ENCODE assay signal across 19 cellular contexts in the genomic region with DNA sequence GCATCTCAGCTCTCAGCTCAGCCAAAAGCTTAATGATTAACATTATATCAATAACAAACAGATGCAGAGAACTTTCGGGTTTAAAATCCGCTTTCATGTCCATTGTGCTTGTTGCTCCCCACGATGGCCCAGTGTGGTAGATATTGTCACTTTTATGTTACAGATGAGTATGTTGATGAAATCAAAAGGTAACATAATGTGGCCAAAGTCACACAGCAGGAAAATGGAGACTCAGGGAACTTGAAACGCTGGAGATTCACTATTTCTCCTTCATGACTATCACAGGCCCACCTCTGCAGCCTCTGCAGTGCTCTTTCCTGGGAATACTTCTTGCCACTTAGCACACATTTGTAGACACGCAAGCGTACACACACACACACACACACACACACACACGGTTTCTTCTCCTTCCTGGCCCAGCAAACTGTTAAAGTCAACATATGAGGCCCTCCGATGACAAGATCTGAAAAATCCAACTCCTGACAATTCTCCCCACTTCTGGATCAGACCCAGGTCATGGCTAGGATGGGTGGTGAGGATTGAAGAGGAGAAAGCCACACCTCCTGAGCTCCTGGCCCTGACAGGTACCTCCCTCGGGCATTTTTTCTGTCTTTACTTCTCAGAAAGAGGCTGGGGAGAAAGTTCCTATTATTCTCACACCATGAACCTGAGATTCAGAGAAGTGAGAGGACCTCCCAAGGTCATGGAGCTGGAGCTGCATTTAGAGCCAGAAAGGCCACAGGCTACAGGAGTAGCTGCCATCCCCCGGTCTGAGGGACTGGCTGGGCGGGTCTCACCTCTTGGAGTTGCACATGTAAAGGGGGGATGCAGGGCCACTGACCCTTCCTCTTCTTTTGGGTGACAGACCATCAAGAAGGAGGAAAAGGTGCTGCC. TPM values are rescaled to one million over a fixed set of nuclear protein-coding genes. Genes with fewer than 3 reads are reported as not detected.
DNase-seq lines count a peak whose midpoint lies in the region; ATAC-seq, FAIRE-seq and TF ChIP-seq lines count a peak whose summit lies in the region.
"Had no signal": no experiment of that assay in that cellular context is flagged by ENCODE, and none has a peak within 500 bp of the region (broad histone marks: within the 10 kb centered on the region; RNA-seq: fewer than 3 reads in every experiment).

No MANE protein-coding gene starts in this region.

- H4K20me1 ChIP-seq in K562 (replicated peaks; ENCODE audit: control insufficient read depth, insufficient read depth, low read length) = no peaks in the 10 kb centered on the region
- H4K20me1 ChIP-seq: BLaER1 had no signal

- H3K9me3 ChIP-seq in K562 (replicated peaks; ENCODE audit: control insufficient read depth, insufficient read depth, low read depth, low read length) (no peaks in the 10 kb centered on the region), testis (no peaks in the 10 kb centered on the region)
- H3K9me3 ChIP-seq: BLaER1 had no signal

- no TSS peak for BruUV-seq in K562 (replicated peaks; lab: Mats Ljungman, UMichigan)

- peak; percentile 78 for DNase-seq in DMS53 treated with DMSO at 0.1 percent for 48 hours (lab: John Stamatoyannopoulos, UW; ENCODE audit: unreplicated experiment)
- DNase-seq in K562 (ENCODE audit: extremely low read depth in 1 of 4, low spot score in 3 of 4) = no peak
- DNase-seq in iPS-NIHi7 (ENCODE audit: extremely low spot score) = peak; percentile 9
- no peak for DNase-seq in progenitor cell of endocrine pancreas (ENCODE audit: low spot score, unreplicated experiment)
- DNase-seq in testis = no peak
- DNase-seq in activated CD4-positive, alpha-beta memory T cell treated with anti-CD3 and anti-CD28 coated beads, Interleukin-2, amount 10 ng/mL, durations not matched to agents 7 days and 5 days = no peak
- no peak for DNase-seq in activated T-cell treated with anti-CD3 and anti-CD28 coated beads, Interleukin-2, amount 50 U/mL, for 1 hour
- DNase-seq: DMS153, GOT3, NCI-H1048, NCI-H1436 treated with DMSO at 0.1 percent for 48 hours, NCI-H2081, NCI-H510A, NCI-H774, RPMI8226, SIG-M5 had no signal

- H3K4me1 ChIP-seq in K562 (replicated peaks in 1 of 2; ENCODE audit: control insufficient read depth in 2 of 2, insufficient read depth in 2 of 2, low read length in 2 of 2) = peaks cover 18 to 21% of the 10 kb centered on the region in 2 experiments
- peaks cover 8% of the 10 kb centered on the region for H3K4me1 ChIP-seq in testis

- peaks cover 35% of the 10 kb centered on the region for H3K4me1 Mint-ChIP-seq in progenitor cell of endocrine pancreas (ENCODE audit: low read depth)
- peaks cover 2% of the 10 kb centered on the region for H3K4me1 Mint-ChIP-seq in activated CD4-positive, alpha-beta memory T cell treated with anti-CD3 and anti-CD28 coated beads, Interleukin-2, amount 10 ng/mL, durations not matched to agents 7 days and 5 days

- CTCF ChIA-PET in K562 (lab: Yijun Ruan, JAX; ENCODE audit: low intra/inter-chr PET ratio) = no interaction called here
- CTCF ChIA-PET in activated CD4-positive, alpha-beta memory T cell treated with anti-CD3 and anti-CD28 coated beads, Interleukin-2, amount 10 ng/mL, durations not matched to agents 7 days and 5 days (lab: Charles Lee) = no interaction called here

- TF ChIP-seq EP300 in K562 (IDR thresholded peaks at IDR 0.05; ENCODE audit: low read length) = no peak

- no peak for ATAC-seq in K562
- ATAC-seq in HG02852 (IDR thresholded peaks at IDR 0.05; ENCODE audit: unreplicated experiment) = no peak

- no peaks in the 10 kb centered on the region for H3K36me3 Mint-ChIP-seq in progenitor cell of endocrine pancreas (ENCODE audit: insufficient read depth)
- H3K36me3 Mint-ChIP-seq in activated CD4-positive, alpha-beta memory T cell treated with anti-CD3 and anti-CD28 coated beads, Interleukin-2, amount 10 ng/mL, durations not matched to agents 7 days and 5 days (ENCODE audit: low read depth) = no peaks in the 10 kb centered on the region

- TF ChIP-seq CTCF in K562 (IDR thresholded peaks at IDR 0.05 in 2 of 3, conservative IDR thresholded peaks at IDR 0.05 in 1 of 3; ENCODE audit: insufficient read depth in 2 of 3, low read depth in 1 of 3, low read length in 3 of 3) (no peak), progenitor cell of endocrine pancreas (IDR thresholded peaks at IDR 0.05; ENCODE audit: unreplicated experiment) (no peak), testis (IDR thresholded peaks at IDR 0.05) (no peak)

- H3K9ac ChIP-seq in K562 (ENCODE audit: insufficient read depth in 1 of 2, low read depth in 2 of 2, low read length in 2 of 2) = no peak overlapping the region
- H3K9ac ChIP-seq: BLaER1 had no signal

- no peaks in the 10 kb centered on the region for H3K79me2 ChIP-seq in K562 (ENCODE audit: control insufficient read depth, insufficient read depth, low read length)

- H3K9me1 ChIP-seq in K562 (ENCODE audit: control insufficient read depth, insufficient read depth, low read length) = no peaks in the 10 kb centered on the region

- peaks cover 3 to 6% of the 10 kb centered on the region in 2 experiments; a peak in 3 of 5 replicates for H3K27me3 ChIP-seq in K562 (ENCODE audit: control insufficient read depth in 2 of 2, insufficient read depth in 2 of 2, low read length in 2 of 2)
- no peaks in the 10 kb centered on the region for H3K27me3 ChIP-seq in testis
- H3K27me3 ChIP-seq: BLaER1 had no signal

- TF ChIP-seq POLR2A in K562 (conservative IDR thresholded peaks at IDR 0.05) = no peak
- TF ChIP-seq POLR2A in testis (IDR thresholded peaks at IDR 0.05) = no peak

- no peak for TF ChIP-seq RAD21 in K562 (CRISPR knock-in tag; conservative IDR thresholded peaks at IDR 0.05 in 1 of 2, IDR thresholded peaks at IDR 0.05 in 1 of 2)

- H3K27ac ChIP-seq in K562 (ENCODE audit: extremely low read depth, low read depth, low read length) (no peak overlapping the region), testis (no peak overlapping the region)
- H3K27ac ChIP-seq: BLaER1 had no signal

- H3K4me3 ChIP-seq in K562 = no peak overlapping the region
- no peak overlapping the region for H3K4me3 ChIP-seq in testis
- H3K4me3 ChIP-seq: BLaER1 had no signal

- H2AFZ ChIP-seq in K562 (ENCODE audit: low read depth, low read length) = no peak overlapping the region

- peak overlapping the region; percentile 88 for H3K27ac Mint-ChIP-seq in progenitor cell of endocrine pancreas
- H3K27ac Mint-ChIP-seq in activated CD4-positive, alpha-beta memory T cell treated with anti-CD3 and anti-CD28 coated beads, Interleukin-2, amount 10 ng/mL, durations not matched to agents 7 days and 5 days = no peak overlapping the region

- no peak for FAIRE-seq in K562 (lab: Jason Lieb, UNC)

- H3K9me3 Mint-ChIP-seq in progenitor cell of endocrine pancreas (ENCODE audit: low read depth) = no peaks in the 10 kb centered on the region
- no peaks in the 10 kb centered on the region for H3K9me3 Mint-ChIP-seq in activated CD4-positive, alpha-beta memory T cell treated with anti-CD3 and anti-CD28 coated beads, Interleukin-2, amount 10 ng/mL, durations not matched to agents 7 days and 5 days

- H3K36me3 ChIP-seq in K562 (ENCODE audit: control insufficient read depth, insufficient read depth, low read length) (no peaks in the 10 kb centered on the region), testis (ENCODE audit: low read depth, missing control alignments) (no peaks in the 10 kb centered on the region)
- H3K36me3 ChIP-seq: BLaER1 had no signal

- in situ Hi-C loops in K562 (cut with MboI) = no loop called here

- H3K4me2 ChIP-seq in K562 (ENCODE audit: insufficient read depth, low read length) = no peak overlapping the region
- H3K4me2 ChIP-seq: BLaER1 had no signal

- POLR2A ChIA-PET in K562 (lab: Yijun Ruan, JAX) = interaction anchor here (0.8 to 1.0 kb wide), 3 partner anchors 10 to 38 kb away, joined by 3 to 4 read pairs (median 3); partner anchors contain the start of genes DRC7 and KATNB1
- POLR2A ChIA-PET in activated CD4-positive, alpha-beta memory T cell treated with anti-CD3 and anti-CD28 coated beads, Interleukin-2, amount 10 ng/mL, durations not matched to agents 7 days and 5 days (lab: Charles Lee) = no interaction called here

- H3K27me3 Mint-ChIP-seq in progenitor cell of endocrine pancreas = no peaks in the 10 kb centered on the region
- peaks cover 24% of the 10 kb centered on the region for H3K27me3 Mint-ChIP-seq in activated CD4-positive, alpha-beta memory T cell treated with anti-CD3 and anti-CD28 coated beads, Interleukin-2, amount 10 ng/mL, durations not matched to agents 7 days and 5 days

- intact Hi-C loops in K562 (cut with micrococcal nuclease) (no loop called here), testis (cut with DNase I; ENCODE audit: low total_unique reads) (no loop called here)

- peak overlapping the region; percentile 1 for H3K4me3 Mint-ChIP-seq in progenitor cell of endocrine pancreas (ENCODE audit: low read depth)
- no peak overlapping the region for H3K4me3 Mint-ChIP-seq in activated CD4-positive, alpha-beta memory T cell treated with anti-CD3 and anti-CD28 coated beads, Interleukin-2, amount 10 ng/mL, durations not matched to agents 7 days and 5 days

- 30% methylated on average over 11 of the region's 11 CpGs for WGBS in K562 (ENCODE audit: insufficient coverage, low coverage, missing lambda C conversion rate)
- 69 to 77% methylated on average over 11 of the region's 11 CpGs for WGBS in testis, 2 donors

RNA-seq across cellular contexts. Expression of gene DRC7, which starts 9.7 kb away (rescaled TPM):
- total RNA-seq in K562 (2011; cell fraction: chromatin; rRNA removed; ENCODE audit: low replicate concordance) = 0.90 and 1.9 TPM in 2 replicates
- not detected in 2 replicates for total RNA-seq in K562 (2011; cell fraction: nucleolus; rRNA removed)
- 0.15 TPM in 1 of 2 replicates, not detected in the other for total RNA-seq in K562 (2011; cell fraction: nucleoplasm; rRNA removed)
- total RNA-seq in K562 (2014; rRNA removed) = 0.09 TPM in 1 of 2 replicates, not detected in the other
- 0.04 TPM in 1 of 2 replicates, not detected in the other for total RNA-seq in K562 (2014; rRNA removed; fragmentation: Illumina TruSeq; extraction: Trizol)
- 0.19 and 0.33 TPM in 2 replicates for total RNA-seq in K562 (2015; rRNA removed; fragmentation: Illumina TruSeq; extraction: Trizol)
- 0.22 and 0.24 TPM in 2 replicates for total RNA-seq in K562 (2021)
- polyA plus RNA-seq in K562 (2011; rRNA removed) = 0.13 and 0.53 TPM in 2 replicates
- 0.07 and 0.40 TPM in 2 replicates for polyA plus RNA-seq in K562 (2011; cell fraction: cytosol; rRNA removed)
- 0.65 and 1.0 TPM in 2 replicates for polyA plus RNA-seq in K562 (2011; cell fraction: nucleus; rRNA removed)
- polyA plus RNA-seq in K562 (2012) = 0.51 and 1.4 TPM in 2 replicates
- polyA plus RNA-seq in K562 (2014; fragmentation: Illumina TruSeq; extraction: Trizol) = 0.12 and 0.29 TPM in 2 replicates
- polyA plus RNA-seq in K562 (2014; fragmentation: Nextera tagmentation; extraction: Ambion mirVana) = not detected
- polyA plus RNA-seq in K562 (2014; rRNA removed) = not detected in 2 replicates
- polyA minus RNA-seq in K562 (2011; rRNA and poly(A)+ RNA removed) = 0.35 and 0.69 TPM in 2 replicates
- polyA minus RNA-seq in K562 (2011; cell fraction: cytosol; rRNA and poly(A)+ RNA removed) = not detected in 2 replicates
- 0.27 and 0.67 TPM in 2 replicates for polyA minus RNA-seq in K562 (2011; cell fraction: nucleus; rRNA and poly(A)+ RNA removed)
- total RNA-seq in progenitor cell of endocrine pancreas = 5.6 and 6.8 TPM in 2 replicates
- total RNA-seq in testis = 10 to 100 TPM; 35.4 to 62.7 TPM
- 199 TPM for polyA plus RNA-seq in testis (ENCODE audit: insufficient read depth, low read depth, low replicate concordance)
- total RNA-seq in activated CD4-positive, alpha-beta memory T cell treated with anti-CD3 and anti-CD28 coated beads, Interleukin-2, amount 10 ng/mL, durations not matched to agents 7 days and 5 days = not detected
- total RNA-seq: MCF 10A had no signal

RNA-seq across cellular contexts. Expression of gene KATNB1, which starts 31.3 kb away (rescaled TPM):
- total RNA-seq in K562 (2011; cell fraction: chromatin; rRNA removed; ENCODE audit: low replicate concordance) = 32.2 and 108 TPM in 2 replicates
- 85.9 and 107 TPM in 2 replicates for total RNA-seq in K562 (2011; cell fraction: nucleolus; rRNA removed)
- 35.6 and 47.7 TPM in 2 replicates for total RNA-seq in K562 (2011; cell fraction: nucleoplasm; rRNA removed)
- 41.7 and 49.9 TPM in 2 replicates for total RNA-seq in K562 (2014; rRNA removed)
- total RNA-seq in K562 (2014; rRNA removed; fragmentation: Illumina TruSeq; extraction: Trizol) = 11.0 and 12.4 TPM in 2 replicates
- 16.2 and 19.2 TPM in 2 replicates for total RNA-seq in K562 (2015; rRNA removed; fragmentation: Illumina TruSeq; extraction: Trizol)
- 50.2 and 52.6 TPM in 2 replicates for total RNA-seq in K562 (2021)
- polyA plus RNA-seq in K562 (2011; rRNA removed) = 21.9 and 35.8 TPM in 2 replicates
- 23.3 and 42.8 TPM in 2 replicates for polyA plus RNA-seq in K562 (2011; cell fraction: cytosol; rRNA removed)
- 157 and 196 TPM in 2 replicates for polyA plus RNA-seq in K562 (2011; cell fraction: nucleus; rRNA removed)
- polyA plus RNA-seq in K562 (2012) = 32.5 and 46.3 TPM in 2 replicates
- polyA plus RNA-seq in K562 (2014; fragmentation: Illumina TruSeq; extraction: Trizol) = 34.2 and 55.7 TPM in 2 replicates
- polyA plus RNA-seq in K562 (2014; fragmentation: Nextera tagmentation; extraction: Ambion mirVana) = 1 to 10 TPM; 1.2 to 2.6 TPM
- 39.6 and 48.0 TPM in 2 replicates for polyA plus RNA-seq in K562 (2014; rRNA removed)
- 9.4 and 10.4 TPM in 2 replicates for polyA minus RNA-seq in K562 (2011; rRNA and poly(A)+ RNA removed)
- polyA minus RNA-seq in K562 (2011; cell fraction: cytosol; rRNA and poly(A)+ RNA removed) = 17.7 and 29.2 TPM in 2 replicates
- polyA minus RNA-seq in K562 (2011; cell fraction: nucleus; rRNA and poly(A)+ RNA removed) = 35.1 and 38.8 TPM in 2 replicates
- total RNA-seq in progenitor cell of endocrine pancreas = 32.0 and 34.8 TPM in 2 replicates
- 10 to 100 TPM; 52.7 to 53.5 TPM for total RNA-seq in testis
- 105 TPM for polyA plus RNA-seq in testis (ENCODE audit: insufficient read depth, low read depth, low replicate concordance)
- 10 to 100 TPM; 33.3 to 33.4 TPM for total RNA-seq in activated CD4-positive, alpha-beta memory T cell treated with anti-CD3 and anti-CD28 coated beads, Interleukin-2, amount 10 ng/mL, durations not matched to agents 7 days and 5 days

RNA-seq across cellular contexts. Expression of gene ADGRG3, which starts 36.2 kb away (rescaled TPM):
- total RNA-seq in K562 (2011; cell fraction: chromatin; rRNA removed; ENCODE audit: low replicate concordance) = 0.40 and 1.00 TPM in 2 replicates
- total RNA-seq in K562 (2011; cell fraction: nucleolus; rRNA removed) = 0.17 and 0.66 TPM in 2 replicates
- total RNA-seq in K562 (2011; cell fraction: nucleoplasm; rRNA removed) = 0.29 TPM in 1 of 2 replicates, not detected in the other
- total RNA-seq in K562 (2014; rRNA removed) = not detected in 2 replicates
- 0.16 TPM in 1 of 2 replicates, not detected in the other for total RNA-seq in K562 (2014; rRNA removed; fragmentation: Illumina TruSeq; extraction: Trizol)
- 0.08 TPM in 1 of 2 replicates, not detected in the other for total RNA-seq in K562 (2015; rRNA removed; fragmentation: Illumina TruSeq; extraction: Trizol)
- total RNA-seq in K562 (2021) = 0.09 and 0.16 TPM in 2 replicates
- 0.13 and 0.18 TPM in 2 replicates for polyA plus RNA-seq in K562 (2011; rRNA removed)
- 0.09 and 0.18 TPM in 2 replicates for polyA plus RNA-seq in K562 (2011; cell fraction: cytosol; rRNA removed)
- polyA plus RNA-seq in K562 (2011; cell fraction: nucleus; rRNA removed) = 0.51 and 0.59 TPM in 2 replicates
- polyA plus RNA-seq in K562 (2012) = 0.03 and 2.0 TPM in 2 replicates
- 0.09 and 0.10 TPM in 2 replicates for polyA plus RNA-seq in K562 (2014; fragmentation: Illumina TruSeq; extraction: Trizol)
- polyA plus RNA-seq in K562 (2014; fragmentation: Nextera tagmentation; extraction: Ambion mirVana) = under 1 TPM; 0.10 to 0.30 TPM
- polyA plus RNA-seq in K562 (2014; rRNA removed) = 0.24 and 0.52 TPM in 2 replicates
- polyA minus RNA-seq in K562 (2011; rRNA and poly(A)+ RNA removed) = 0.21 TPM in 1 of 2 replicates, not detected in the other
- polyA minus RNA-seq in K562 (2011; cell fraction: cytosol; rRNA and poly(A)+ RNA removed) = not detected in 2 replicates
- polyA minus RNA-seq in K562 (2011; cell fraction: nucleus; rRNA and poly(A)+ RNA removed) = 0.27 TPM in 1 of 2 replicates, not detected in the other
- total RNA-seq in progenitor cell of endocrine pancreas = not detected in 2 replicates
- under 1 TPM; 0.37 to 0.63 TPM for total RNA-seq in testis
- polyA plus RNA-seq in testis (ENCODE audit: insufficient read depth, low read depth, low replicate concordance) = 0.82 TPM
- not detected for total RNA-seq in activated CD4-positive, alpha-beta memory T cell treated with anti-CD3 and anti-CD28 coated beads, Interleukin-2, amount 10 ng/mL, durations not matched to agents 7 days and 5 days
- total RNA-seq: MCF 10A had no signal

Comparison
In these comparisons a context has a peak if more than half of its experiments do, and no peak if none do; other contexts are left out.
1. DNase-seq: peak in DMS53 treated with DMSO at 0.1 percent for 48 hours (single experiment) and iPS-NIHi7 (single experiment); none in K562 (0 of 4), progenitor cell of endocrine pancreas (single experiment), testis (single experiment), activated CD4-positive, alpha-beta memory T cell treated with anti-CD3 and anti-CD28 coated beads, Interleukin-2, amount 10 ng/mL, durations not matched to agents 7 days and 5 days (single experiment) and activated T-cell treated with anti-CD3 and anti-CD28 coated beads, Interleukin-2, amount 50 U/mL, for 1 hour (single experiment).